23 cellular contexts compared by ENCODE assay signal in genomic region chr14:74636424-74637183, GRCh38. TPM values are rescaled to one million over a fixed set of nuclear protein-coding genes. Genes with fewer than 3 reads are reported as not detected.
DNase-seq lines count a peak whose midpoint lies in the region; ATAC-seq and TF ChIP-seq lines count a peak whose summit lies in the region.
"Had no signal": no experiment of that assay in that cellular context is flagged by ENCODE, and none has a peak within 500 bp of the region (broad histone marks: within the 10 kb centered on the region; RNA-seq: fewer than 3 reads in every experiment).

No MANE protein-coding gene starts in this region.

- no peaks in the 10 kb centered on the region for H3K36me3 ChIP-seq in adipocyte (ENCODE audit: control insufficient read depth, insufficient read depth, low read length, severe bottlenecking)
- no peaks in the 10 kb centered on the region for H3K36me3 ChIP-seq in smooth muscle cell (ENCODE audit: low read depth)
- H3K36me3 ChIP-seq: ascending aorta, BLaER1, gastroesophageal sphincter, left lung had no signal

- H3K4me3 ChIP-seq in adipocyte (ENCODE audit: low read length) = no peak overlapping the region
- no peak overlapping the region for H3K4me3 ChIP-seq in smooth muscle cell
- H3K4me3 ChIP-seq: ascending aorta, BLaER1, gastroesophageal sphincter, left lung, testis had no signal

- H3K79me2 ChIP-seq in smooth muscle cell (ENCODE audit: low read depth) = no peaks in the 10 kb centered on the region

- H3K27me3 ChIP-seq in adipocyte (replicated peaks; ENCODE audit: control insufficient read depth, insufficient read depth, low read length) (no peaks in the 10 kb centered on the region), smooth muscle cell (ENCODE audit: low read depth) (no peaks in the 10 kb centered on the region)
- H3K27me3 ChIP-seq: ascending aorta, BLaER1, left lung, testis had no signal

- H2AFZ ChIP-seq in smooth muscle cell (ENCODE audit: low read depth) = no peak overlapping the region

- no peak for TF ChIP-seq CTCF in glutamatergic neuron (IDR thresholded peaks at IDR 0.05; ENCODE audit: partially characterized antibody, unreplicated experiment)
- TF ChIP-seq CTCF in smooth muscle cell (IDR thresholded peaks at IDR 0.05; ENCODE audit: borderline replicate concordance, insufficient read depth, poor library complexity, severe bottlenecking) = no peak

- no peak overlapping the region for H3K9ac ChIP-seq in adipocyte (ENCODE audit: low read length)
- H3K9ac ChIP-seq in smooth muscle cell (ENCODE audit: low read depth) = no peak overlapping the region
- H3K9ac ChIP-seq: BLaER1 had no signal

- peaks cover 12% of the 10 kb centered on the region for H3K27me3 Mint-ChIP-seq in glutamatergic neuron (ENCODE audit: unreplicated experiment)

- ATAC-seq in HG02798 (IDR thresholded peaks at IDR 0.05; ENCODE audit: poor library complexity, unreplicated experiment) = no peak
- ATAC-seq: gastroesophageal sphincter, left lung had no signal

- no peaks in the 10 kb centered on the region for H4K20me1 ChIP-seq in smooth muscle cell (ENCODE audit: low read depth)
- H4K20me1 ChIP-seq: BLaER1 had no signal

- no peaks in the 10 kb centered on the region for H3K36me3 Mint-ChIP-seq in glutamatergic neuron (ENCODE audit: unreplicated experiment)

- 51% methylated on average over 10 of the region's 10 CpGs for WGBS in smooth muscle cell (ENCODE audit: low lambda C conversion rate)

- H3K9me3 Mint-ChIP-seq in glutamatergic neuron (ENCODE audit: unreplicated experiment) = peaks cover 12% of the 10 kb centered on the region

- H3K27ac Mint-ChIP-seq in glutamatergic neuron (ENCODE audit: unreplicated experiment) = peak overlapping the region; percentile 69

- DNase-seq in NCI-H524 (lab: John Stamatoyannopoulos, UW) (peak; percentile 48 to 59), NCI-H524 treated with DMSO at 0.1 percent for 48 hours (lab: John Stamatoyannopoulos, UW) (no peak), adipocyte (ENCODE audit: low read depth) (peak; percentile 63), glutamatergic neuron (no peak), smooth muscle cell (lab: John Stamatoyannopoulos, UW; ENCODE audit: unreplicated experiment) (no peak), GOT3 (lab: John Stamatoyannopoulos, UW) (no peak), amniotic stem cell (lab: John Stamatoyannopoulos, UW) (no peak)
- DNase-seq: activated CD4-positive, alpha-beta T cell treated with anti-CD3 and anti-CD28 coated beads, Interleukin-2, amount 50 U/mL, for 4 hours; activated naive CD4-positive, alpha-beta T cell treated with Interleukin-2 at 50 U/mL for 16 hours; activated T-cell treated with anti-CD3 and anti-CD28 coated beads for 4 hours; Calu3; GDM1; left lung; NCI-H2029; SHP77; stimulated activated CD4-positive, alpha-beta T cell treated with anti-CD3 and anti-CD28 coated beads, Interleukin-12 subunit alpha, Interleukin-12 subunit beta, amount 100 ng/mL, for 4 hours; testis had no signal

- peak overlapping the region; percentile 33 for H3K4me2 ChIP-seq in smooth muscle cell
- H3K4me2 ChIP-seq: BLaER1 had no signal

- peaks cover 20% of the 10 kb centered on the region for H3K4me1 ChIP-seq in adipocyte (ENCODE audit: control insufficient read depth, insufficient read depth, low read length)
- H3K4me1 ChIP-seq in smooth muscle cell (ENCODE audit: low read depth) = peaks cover 21% of the 10 kb centered on the region
- H3K4me1 ChIP-seq: left lung had no signal

- H3K27ac ChIP-seq in smooth muscle cell (ENCODE audit: low read depth) = peak overlapping the region; percentile 52
- H3K27ac ChIP-seq: 22Rv1, BLaER1, gastroesophageal sphincter, left lung, testis, VCaP had no signal

- H3K9me3 ChIP-seq in adipocyte (ENCODE audit: control insufficient read depth, low read length) (no peaks in the 10 kb centered on the region), smooth muscle cell (replicated peaks; ENCODE audit: low read depth) (no peaks in the 10 kb centered on the region)
- H3K9me3 ChIP-seq: ascending aorta, BLaER1, gastroesophageal sphincter, left lung, testis had no signal

- no peaks in the 10 kb centered on the region for H3F3A ChIP-seq in smooth muscle cell (ENCODE audit: low read depth)

- H3K4me1 Mint-ChIP-seq in glutamatergic neuron (ENCODE audit: low read depth, unreplicated experiment) = peaks cover 46% of the 10 kb centered on the region

- peak overlapping the region; percentile 77 for H3K4me3 Mint-ChIP-seq in glutamatergic neuron (ENCODE audit: unreplicated experiment)

RNA-seq across cellular contexts. Expression of gene LTBP2, which starts 24.6 kb away (rescaled TPM):
- total RNA-seq in glutamatergic neuron (ENCODE audit: unreplicated experiment) = 1.2 TPM
- total RNA-seq in smooth muscle cell = 103 and 108 TPM in 2 replicates
- 74.2 and 90.1 TPM in 2 replicates for polyA plus RNA-seq in smooth muscle cell

Comparison
In these comparisons a context has a peak if more than half of its experiments do, and no peak if none do; other contexts are left out.
1. DNase-seq: peak in NCI-H524 (2 of 2) and adipocyte (single experiment); none in NCI-H524 treated with DMSO at 0.1 percent for 48 hours (single experiment), glutamatergic neuron (single experiment), smooth muscle cell (single experiment), GOT3 (single experiment) and amniotic stem cell (single experiment).
2. RNA of gene LTBP2, which starts 24.6 kb away (total RNA-seq): 103 to 108 TPM in smooth muscle cell; 1.2 TPM in glutamatergic neuron (single experiment); every median in the first group is over 10 times any median in the second.